Comparison of ENCODE assay signal across 8 cellular contexts in the genomic region with DNA sequence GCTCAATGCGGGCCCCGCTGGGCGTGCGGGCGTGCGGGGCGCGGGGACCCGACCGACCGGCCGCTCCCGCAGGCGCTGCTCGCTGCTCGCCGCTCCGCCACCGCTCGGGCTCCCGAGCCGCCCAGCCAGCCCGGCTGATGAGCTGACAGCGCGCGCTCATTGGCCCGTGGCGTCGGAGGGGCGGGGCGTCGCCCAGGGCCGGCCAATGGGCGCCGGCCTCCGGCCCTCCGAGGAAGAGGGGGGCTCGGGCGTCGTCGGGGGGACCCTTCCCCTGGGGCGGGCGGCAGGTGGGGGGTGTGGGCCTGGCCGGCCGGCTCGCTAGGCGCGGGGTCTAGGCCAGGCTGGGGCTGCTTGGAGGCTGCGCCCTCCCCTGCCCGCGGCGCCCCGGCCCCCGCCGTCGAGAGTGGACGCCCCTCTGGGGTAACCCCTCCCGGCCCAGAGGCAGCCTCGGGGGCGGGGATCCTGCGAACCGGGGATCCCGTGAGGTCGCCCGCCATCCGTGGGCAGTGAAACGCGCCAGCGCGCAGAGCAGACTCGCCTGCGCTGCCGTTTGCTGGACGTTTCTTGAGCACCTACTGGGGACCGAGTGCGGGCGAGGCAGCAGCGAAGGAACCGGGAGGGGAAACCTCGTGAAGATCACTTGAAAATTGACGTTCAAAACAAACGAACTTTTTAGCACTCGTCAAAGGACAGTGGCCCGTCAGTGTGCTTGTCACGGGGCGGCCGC. TPM values are rescaled to one million over a fixed set of nuclear protein-coding genes. Genes with fewer than 3 reads are reported as not detected.
DNase-seq lines count a peak whose midpoint lies in the region; ATAC-seq and TF ChIP-seq lines count a peak whose summit lies in the region.

TSS of gene SCUBE1 (minus strand) at position 111 of the 727 bp plus-strand sequence. CDS start 111 bp downstream, outside the sequence.

- 8 to 10% methylated on average over 2 to 8 of the region's 87 CpGs for WGBS in esophagus squamous epithelium, 2 donors

- H3K36me3 Mint-ChIP-seq in neural progenitor cell (peaks cover 2% of the 10 kb centered on the region), type B pancreatic cell (peaks cover 3% of the 10 kb centered on the region)

- peak; percentile 47 for DNase-seq in ELF-1 (ENCODE audit: low read depth, low spot score)
- DNase-seq in NCI-H2196 (lab: John Stamatoyannopoulos, UW; ENCODE audit: unreplicated experiment), result peak; percentile 84
- peak; percentile 50 for DNase-seq in activated CD8-positive, alpha-beta memory T cell treated with anti-CD3 and anti-CD28 coated beads, Interleukin-2, amount 50 U/mL, for 4 hours
- DNase-seq in esophagus squamous epithelium (lab: John Stamatoyannopoulos, UW), result no peak
- DNase-seq in neural progenitor cell (ENCODE audit: low spot score), result peak; percentile 95
- DNase-seq in type B pancreatic cell (ENCODE audit: extremely low spot score, unreplicated experiment), result peak; percentile 83
- no peak for DNase-seq in HCEC 1CT

- peaks cover 30% of the 10 kb centered on the region for H3K4me1 Mint-ChIP-seq in neural progenitor cell
- H3K4me1 Mint-ChIP-seq in type B pancreatic cell (ENCODE audit: unreplicated experiment), result peaks cover 23% of the 10 kb centered on the region

- H3F3A ChIP-seq in neural progenitor cell (ENCODE audit: low read depth), result peaks cover 17% of the 10 kb centered on the region

- peaks cover 0 to 98% (median 16%) of the 10 kb centered on the region in 4 donors for H3K27me3 ChIP-seq in esophagus squamous epithelium
- H3K27me3 ChIP-seq in neural progenitor cell, result peaks cover 60% of the 10 kb centered on the region

- peaks cover 28% of the 10 kb centered on the region for H4K20me1 ChIP-seq in neural progenitor cell (ENCODE audit: low read depth)

- peaks cover 40% of the 10 kb centered on the region for H3K27me3 Mint-ChIP-seq in neural progenitor cell (ENCODE audit: insufficient read depth, low read depth)
- peaks cover 73% of the 10 kb centered on the region for H3K27me3 Mint-ChIP-seq in type B pancreatic cell

- H3K36me3 ChIP-seq in esophagus squamous epithelium (no peaks in the 10 kb centered on the region), neural progenitor cell (no peaks in the 10 kb centered on the region)

- ATAC-seq in GM19452 (IDR thresholded peaks at IDR 0.05; ENCODE audit: unreplicated experiment), result no peak

- H3K27ac ChIP-seq in esophagus squamous epithelium (peak within 1 kb of the TSS in 2 of 4 donors; percentile 49 to 57), neural progenitor cell (no peak within 1 kb of the TSS)

- H3K4me3 ChIP-seq in esophagus squamous epithelium (peak within 1 kb of the TSS; percentile 10 to 67 (median 39)), neural progenitor cell (peak within 1 kb of the TSS; percentile 75)

- peak within 1 kb of the TSS; percentile 84 for H3K27ac Mint-ChIP-seq in neural progenitor cell
- no peak within 1 kb of the TSS for H3K27ac Mint-ChIP-seq in type B pancreatic cell

- peaks cover 4 to 33% (median 15%) of the 10 kb centered on the region in 3 donors for H3K4me1 ChIP-seq in esophagus squamous epithelium
- H3K4me1 ChIP-seq in neural progenitor cell, result peaks cover 33% of the 10 kb centered on the region

- intact Hi-C loops in esophagus squamous epithelium (cut with DNase I), result loop anchor here (5.0 to 10.0 kb wide), 2 partner anchors 56 to 109 kb away; no protein-coding TSS in a partner anchor

- H3K4me2 ChIP-seq in neural progenitor cell, result peak within 1 kb of the TSS; percentile 97

- H3K9me3 Mint-ChIP-seq in neural progenitor cell (peaks cover 3% of the 10 kb centered on the region), type B pancreatic cell (no peaks in the 10 kb centered on the region)

- peaks cover 9% of the 10 kb centered on the region for H3K79me2 ChIP-seq in neural progenitor cell (ENCODE audit: low read depth)

- H2AFZ ChIP-seq in neural progenitor cell (replicated peaks), result peak within 1 kb of the TSS; percentile 43

- TF ChIP-seq CTCF in esophagus squamous epithelium (IDR thresholded peaks at IDR 0.05), result no peak
- no peak for TF ChIP-seq CTCF in neural progenitor cell (IDR thresholded peaks at IDR 0.05)
- TF ChIP-seq CTCF in type B pancreatic cell (conservative IDR thresholded peaks at IDR 0.05), result no peak

- no peak for TF ChIP-seq POLR2A in esophagus squamous epithelium (IDR thresholded peaks at IDR 0.05)

- no peaks in the 10 kb centered on the region for H3K9me3 ChIP-seq in esophagus squamous epithelium
- H3K9me3 ChIP-seq in neural progenitor cell (ENCODE audit: low read depth), result no peaks in the 10 kb centered on the region

- H3K4me3 Mint-ChIP-seq in neural progenitor cell (peak within 1 kb of the TSS; percentile 88), type B pancreatic cell (peak within 1 kb of the TSS; percentile 85)

- peak within 1 kb of the TSS; percentile 42 for H3K9ac ChIP-seq in neural progenitor cell

RNA-seq across cellular contexts. Expression of gene SCUBE1, which starts in this region (rescaled TPM):
- total RNA-seq in esophagus squamous epithelium, result 1 to 10 TPM in 3 of 4 donors, under 1 TPM in 1; 0.38 to 4.0 (median 2.1) TPM
- total RNA-seq in neural progenitor cell (ENCODE audit: low replicate concordance), result 25.9 and 35.3 TPM in 2 replicates
- total RNA-seq in type B pancreatic cell (ENCODE audit: low replicate concordance), result 1.8 and 42.8 TPM in 2 replicates

Comparison
In these comparisons a context has a peak if more than half of its experiments do, and no peak if none do; other contexts are left out.
1. DNase-seq: peak in ELF-1 (single experiment), NCI-H2196 (single experiment), activated CD8-positive, alpha-beta memory T cell treated with anti-CD3 and anti-CD28 coated beads, Interleukin-2, amount 50 U/mL, for 4 hours (single experiment), neural progenitor cell (single experiment) and type B pancreatic cell (single experiment); none in esophagus squamous epithelium (single experiment) and HCEC 1CT (single experiment).